In the genomic region with DNA sequence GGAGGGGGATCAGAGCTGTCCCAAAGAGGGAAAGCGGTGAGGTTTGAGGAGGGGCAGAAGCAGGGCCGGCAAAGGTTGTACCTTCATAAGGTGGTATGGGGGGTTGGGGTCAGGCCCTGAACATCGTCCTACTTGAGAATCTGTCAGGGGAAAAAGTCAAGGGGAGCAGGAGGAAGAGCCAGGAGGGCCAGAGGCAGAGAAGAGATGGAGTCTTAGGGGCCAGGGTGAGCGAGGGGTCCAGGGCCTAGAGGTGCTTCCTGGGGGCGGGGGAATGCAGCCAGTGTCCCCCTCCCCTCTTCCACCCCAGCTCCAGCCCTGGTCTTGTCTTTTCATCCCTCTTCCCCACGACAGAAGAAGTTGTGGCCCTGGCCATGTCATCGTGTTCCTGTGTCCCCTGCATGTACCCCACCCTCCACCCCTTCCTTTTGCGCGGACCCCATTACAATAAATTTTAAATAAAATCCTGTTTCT, we compare ENCODE assay signal across 1 cellular context.
TF ChIP-seq lines count a peak whose summit lies in the region.

No MANE protein-coding gene starts in this region.

TF ChIP-seq in endothelial cell of umbilical vein, 7 proteins besides CTCF, POLR2A, EP300 and RAD21:
- no peak for TF ChIP-seq GATA2 (IDR thresholded peaks at IDR 0.05; ENCODE audit: insufficient read depth, insufficient read length, low read depth, low read length)
- no peak for TF ChIP-seq EZH2 (IDR thresholded peaks at IDR 0.05; ENCODE audit: borderline replicate concordance, low read depth, low read length, severe bottlenecking)
- TF ChIP-seq POLR2AphosphoS5 (IDR thresholded peaks at IDR 0.05; ENCODE audit: insufficient read depth, low read depth, low read length), result no peak
- TF ChIP-seq, protein P1, sequence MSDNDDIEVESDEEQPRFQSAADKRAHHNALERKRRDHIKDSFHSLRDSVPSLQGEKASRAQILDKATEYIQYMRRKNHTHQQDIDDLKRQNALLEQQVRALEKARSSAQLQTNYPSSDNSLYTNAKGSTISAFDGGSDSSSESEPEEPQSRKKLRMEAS (IDR thresholded peaks at IDR 0.05; ENCODE audit: insufficient read depth, insufficient read length), result no peak
